In genomic region chr2:1647417-1648240, GRCh38 we compare ENCODE assay signal across 16 cellular contexts.
"Had no signal": no experiment of that assay in that cellular context is flagged by ENCODE, and none has a peak within 500 bp of the region (broad histone marks: within the 10 kb centered on the region; RNA-seq: fewer than 3 reads in every experiment).

No MANE protein-coding gene starts in this region.

- H3K27me3 Mint-ChIP-seq: activated B cell treated with CpG ODN at 0.5 μM for 24 hours; activated CD4-positive, alpha-beta T cell treated with anti-CD3 and anti-CD28 coated beads, Interleukin-2, amount 10 ng/mL, durations not matched to agents 7 days and 5 days; activated naive CD4-positive, alpha-beta T cell treated with anti-CD3 and anti-CD28 coated beads, Interleukin-2, amount 50 U/mL, for 24 hours; central memory CD8-positive, alpha-beta T cell; effector memory CD8-positive, alpha-beta T cell had no signal

- H3K4me3 ChIP-seq: body of pancreas, lung, mucosa of descending colon, psoas muscle had no signal

- H3K4me3 Mint-ChIP-seq: activated B cell treated with CpG ODN at 0.5 μM for 24 hours; activated CD4-positive, alpha-beta T cell treated with anti-CD3 and anti-CD28 coated beads, Interleukin-2, amount 10 ng/mL, durations not matched to agents 7 days and 5 days; activated naive CD4-positive, alpha-beta T cell treated with anti-CD3 and anti-CD28 coated beads, Interleukin-2, amount 50 U/mL, for 24 hours; central memory CD8-positive, alpha-beta T cell; effector memory CD8-positive, alpha-beta T cell; naive thymus-derived CD8-positive, alpha-beta T cell; T-helper 1 cell treated with Interleukin-12 subunit alpha and Interleukin-12 subunit beta and Interleukin-4 antibody, amounts not matched to agents 30 μg/mL and 1 μg/mL, for 36 hours had no signal

- H3K27ac ChIP-seq: body of pancreas, psoas muscle had no signal

- H3K9me3 ChIP-seq: body of pancreas, mucosa of descending colon, psoas muscle had no signal

- H3K27ac Mint-ChIP-seq: activated B cell treated with CpG ODN at 0.5 μM for 24 hours; activated CD4-positive, alpha-beta T cell treated with anti-CD3 and anti-CD28 coated beads, Interleukin-2, amount 10 ng/mL, durations not matched to agents 7 days and 5 days; activated naive CD4-positive, alpha-beta T cell treated with anti-CD3 and anti-CD28 coated beads, Interleukin-2, amount 50 U/mL, for 24 hours; effector memory CD8-positive, alpha-beta T cell; naive thymus-derived CD8-positive, alpha-beta T cell; T-helper 1 cell treated with Interleukin-12 subunit alpha and Interleukin-12 subunit beta and Interleukin-4 antibody, amounts not matched to agents 30 μg/mL and 1 μg/mL, for 36 hours had no signal

- H3K36me3 Mint-ChIP-seq: activated naive CD4-positive, alpha-beta T cell treated with anti-CD3 and anti-CD28 coated beads, Interleukin-2, amount 50 U/mL, for 24 hours; naive thymus-derived CD8-positive, alpha-beta T cell had no signal

- H3K27me3 ChIP-seq: body of pancreas had no signal

- ATAC-seq: body of pancreas; effector memory CD8-positive, alpha-beta T cell; mucosa of descending colon; naive thymus-derived CD8-positive, alpha-beta T cell; psoas muscle; stimulated activated naive CD8-positive, alpha-beta T cell treated with anti-CD3 and anti-CD28 coated beads, Interleukin-15, Interleukin-2, amounts not matched to agents 100 U/mL and 50 U/mL, for 24 hours had no signal

- H3K4me1 ChIP-seq: body of pancreas, psoas muscle had no signal

- H3K9me3 Mint-ChIP-seq: activated B cell treated with CpG ODN at 0.5 μM for 24 hours; activated CD4-positive, alpha-beta T cell treated with anti-CD3 and anti-CD28 coated beads, Interleukin-2, amount 10 ng/mL, durations not matched to agents 7 days and 5 days; activated naive CD4-positive, alpha-beta T cell treated with anti-CD3 and anti-CD28 coated beads, Interleukin-2, amount 50 U/mL, for 24 hours; T-helper 1 cell treated with Interleukin-12 subunit alpha and Interleukin-12 subunit beta and Interleukin-4 antibody, amounts not matched to agents 30 μg/mL and 1 μg/mL, for 36 hours had no signal

- DNase-seq: activated B cell treated with CpG ODN at 0.5 μM for 24 hours; activated CD4-positive, alpha-beta T cell treated with anti-CD3 and anti-CD28 coated beads, Interleukin-2, amount 10 ng/mL, durations not matched to agents 7 days and 5 days; activated effector memory CD4-positive, alpha-beta T cell treated with Interleukin-2 at 50 U/mL for 16 hours; body of pancreas; effector memory CD8-positive, alpha-beta T cell; erythroblast; naive thymus-derived CD8-positive, alpha-beta T cell; occipital lobe; psoas muscle; stimulated activated CD4-positive, alpha-beta T cell treated with anti-CD3 and anti-CD28 coated beads, Interleukin-2, amount 100 ng/mL, for 48 hours; stimulated activated naive CD8-positive, alpha-beta T cell treated with anti-CD3 and anti-CD28 coated beads, Interleukin-15, Interleukin-2, amounts not matched to agents 100 U/mL and 50 U/mL, for 24 hours had no signal

- H3K4me1 Mint-ChIP-seq: activated B cell treated with CpG ODN at 0.5 μM for 24 hours; activated CD4-positive, alpha-beta T cell treated with anti-CD3 and anti-CD28 coated beads, Interleukin-2, amount 10 ng/mL, durations not matched to agents 7 days and 5 days; activated naive CD4-positive, alpha-beta T cell treated with anti-CD3 and anti-CD28 coated beads, Interleukin-2, amount 50 U/mL, for 24 hours; central memory CD8-positive, alpha-beta T cell had no signal
